In the genomic region with DNA sequence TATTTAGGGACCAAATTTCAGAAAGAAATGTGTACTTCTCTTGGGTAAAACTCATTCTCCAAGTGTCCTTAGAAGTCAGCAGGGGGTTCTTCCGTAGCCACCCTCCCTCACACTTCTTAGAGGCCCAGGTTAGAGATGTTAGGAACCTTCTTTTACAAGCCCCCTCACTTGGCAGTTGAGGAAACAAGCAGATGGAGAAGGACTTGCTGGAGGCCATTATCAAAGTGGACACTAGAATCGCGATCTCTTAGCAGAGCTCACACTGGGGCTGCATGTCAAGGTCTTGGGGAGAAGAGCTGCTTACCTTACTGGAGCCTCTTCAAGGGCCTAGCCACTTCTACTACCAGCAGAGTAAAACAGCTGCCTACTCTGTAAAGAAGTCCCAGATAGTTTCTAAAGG, we compare ENCODE assay signal across 1 cellular context.
TF ChIP-seq lines count a peak whose summit lies in the region.

No MANE protein-coding gene starts in this region.

TF ChIP-seq in GM23338, 12 proteins besides CTCF, POLR2A, EP300 and RAD21 (continued from another document):
- TF ChIP-seq, protein P1, sequence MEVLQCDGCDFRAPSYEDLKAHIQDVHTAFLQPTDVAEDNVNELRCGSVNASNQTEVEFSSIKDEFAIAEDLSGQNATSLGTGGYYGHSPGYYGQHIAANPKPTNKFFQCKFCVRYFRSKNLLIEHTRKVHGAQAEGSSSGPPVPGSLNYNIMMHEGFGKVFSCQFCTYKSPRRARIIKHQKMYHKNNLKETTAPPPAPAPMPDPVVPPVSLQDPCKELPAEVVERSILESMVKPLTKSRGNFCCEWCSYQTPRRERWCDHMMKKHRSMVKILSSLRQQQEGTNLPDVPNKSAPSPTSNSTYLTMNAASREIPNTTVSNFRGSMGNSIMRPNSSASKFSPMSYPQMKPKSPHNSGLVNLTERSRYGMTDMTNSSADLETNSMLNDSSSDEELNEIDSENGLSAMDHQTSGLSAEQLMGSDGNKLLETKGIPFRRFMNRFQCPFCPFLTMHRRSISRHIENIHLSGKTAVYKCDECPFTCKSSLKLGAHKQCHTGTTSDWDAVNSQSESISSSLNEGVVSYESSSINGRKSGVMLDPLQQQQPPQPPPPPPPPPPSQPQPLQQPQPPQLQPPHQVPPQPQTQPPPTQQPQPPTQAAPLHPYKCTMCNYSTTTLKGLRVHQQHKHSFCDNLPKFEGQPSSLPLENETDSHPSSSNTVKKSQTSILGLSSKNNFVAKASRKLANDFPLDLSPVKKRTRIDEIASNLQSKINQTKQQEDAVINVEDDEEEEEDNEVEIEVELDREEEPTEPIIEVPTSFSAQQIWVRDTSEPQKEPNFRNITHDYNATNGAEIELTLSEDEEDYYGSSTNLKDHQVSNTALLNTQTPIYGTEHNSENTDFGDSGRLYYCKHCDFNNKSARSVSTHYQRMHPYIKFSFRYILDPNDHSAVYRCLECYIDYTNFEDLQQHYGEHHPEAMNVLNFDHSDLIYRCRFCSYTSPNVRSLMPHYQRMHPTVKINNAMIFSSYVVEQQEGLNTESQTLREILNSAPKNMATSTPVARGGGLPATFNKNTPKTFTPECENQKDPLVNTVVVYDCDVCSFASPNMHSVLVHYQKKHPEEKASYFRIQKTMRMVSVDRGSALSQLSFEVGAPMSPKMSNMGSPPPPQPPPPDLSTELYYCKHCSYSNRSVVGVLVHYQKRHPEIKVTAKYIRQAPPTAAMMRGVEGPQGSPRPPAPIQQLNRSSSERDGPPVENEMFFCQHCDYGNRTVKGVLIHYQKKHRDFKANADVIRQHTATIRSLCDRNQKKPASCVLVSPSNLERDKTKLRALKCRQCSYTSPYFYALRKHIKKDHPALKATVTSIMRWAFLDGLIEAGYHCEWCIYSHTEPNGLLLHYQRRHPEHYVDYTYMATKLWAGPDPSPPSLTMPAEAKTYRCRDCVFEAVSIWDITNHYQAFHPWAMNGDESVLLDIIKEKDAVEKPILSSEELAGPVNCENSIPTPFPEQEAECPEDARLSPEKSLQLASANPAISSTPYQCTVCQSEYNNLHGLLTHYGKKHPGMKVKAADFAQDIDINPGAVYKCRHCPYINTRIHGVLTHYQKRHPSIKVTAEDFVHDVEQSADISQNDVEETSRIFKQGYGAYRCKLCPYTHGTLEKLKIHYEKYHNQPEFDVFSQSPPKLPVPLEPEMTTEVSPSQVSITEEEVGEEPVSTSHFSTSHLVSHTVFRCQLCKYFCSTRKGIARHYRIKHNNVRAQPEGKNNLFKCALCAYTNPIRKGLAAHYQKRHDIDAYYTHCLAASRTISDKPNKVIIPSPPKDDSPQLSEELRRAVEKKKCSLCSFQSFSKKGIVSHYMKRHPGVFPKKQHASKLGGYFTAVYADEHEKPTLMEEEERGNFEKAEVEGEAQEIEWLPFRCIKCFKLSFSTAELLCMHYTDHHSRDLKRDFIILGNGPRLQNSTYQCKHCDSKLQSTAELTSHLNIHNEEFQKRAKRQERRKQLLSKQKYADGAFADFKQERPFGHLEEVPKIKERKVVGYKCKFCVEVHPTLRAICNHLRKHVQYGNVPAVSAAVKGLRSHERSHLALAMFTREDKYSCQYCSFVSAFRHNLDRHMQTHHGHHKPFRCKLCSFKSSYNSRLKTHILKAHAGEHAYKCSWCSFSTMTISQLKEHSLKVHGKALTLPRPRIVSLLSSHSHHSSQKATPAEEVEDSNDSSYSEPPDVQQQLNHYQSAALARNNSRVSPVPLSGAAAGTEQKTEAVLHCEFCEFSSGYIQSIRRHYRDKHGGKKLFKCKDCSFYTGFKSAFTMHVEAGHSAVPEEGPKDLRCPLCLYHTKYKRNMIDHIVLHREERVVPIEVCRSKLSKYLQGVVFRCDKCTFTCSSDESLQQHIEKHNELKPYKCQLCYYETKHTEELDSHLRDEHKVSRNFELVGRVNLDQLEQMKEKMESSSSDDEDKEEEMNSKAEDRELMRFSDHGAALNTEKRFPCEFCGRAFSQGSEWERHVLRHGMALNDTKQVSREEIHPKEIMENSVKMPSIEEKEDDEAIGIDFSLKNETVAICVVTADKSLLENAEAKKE (CRISPR knock-in tag; IDR thresholded peaks at IDR 0.05) = no peak
- no peak for TF ChIP-seq ZNF114 (CRISPR knock-in tag; IDR thresholded peaks at IDR 0.05)
